In the genomic region with DNA sequence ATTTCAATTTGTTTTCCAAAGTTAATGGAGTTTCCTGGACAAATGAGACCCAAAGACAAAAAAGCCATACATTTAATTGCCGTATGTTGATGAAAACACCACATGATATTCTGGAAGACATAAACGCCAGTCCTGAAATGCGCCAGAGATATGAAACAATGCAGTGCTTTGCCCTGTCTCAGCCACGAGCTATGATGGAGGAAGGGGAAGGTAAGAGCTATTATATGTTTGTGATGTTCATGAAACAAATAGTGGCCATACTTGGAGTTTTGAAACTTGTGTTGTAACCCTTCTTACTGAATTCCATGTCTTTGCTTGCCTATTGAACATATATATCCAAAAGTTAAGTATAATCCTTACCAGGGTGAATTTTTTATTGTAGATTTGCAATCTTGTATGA, we compare ENCODE assay signal across 2 cellular contexts.
TF ChIP-seq lines count a peak whose summit lies in the region.

No MANE protein-coding gene starts in this region.

TF ChIP-seq in HepG2, 621 proteins besides CTCF, POLR2A, EP300 and RAD21:
- peak; percentile 58 for TF ChIP-seq RBM22 (optimal IDR thresholded peaks at IDR 0.05; ENCODE audit: low read length)
- TF ChIP-seq SP1 (IDR thresholded peaks at IDR 0.05): no peak
- TF ChIP-seq SP1 (CRISPR knock-in tag; IDR thresholded peaks at IDR 0.05): no peak

TF ChIP-seq in GM12878, 131 proteins besides CTCF, POLR2A, EP300 and RAD21:
- TF ChIP-seq RELA (IDR thresholded peaks at IDR 0.05; ENCODE audit: borderline replicate concordance, partially characterized antibody) (no peak), NFXL1 (IDR thresholded peaks at IDR 0.05; ENCODE audit: borderline replicate concordance) (peak; percentile 31; the same call in 1 of the 2 replicates)
